In the genomic region with DNA sequence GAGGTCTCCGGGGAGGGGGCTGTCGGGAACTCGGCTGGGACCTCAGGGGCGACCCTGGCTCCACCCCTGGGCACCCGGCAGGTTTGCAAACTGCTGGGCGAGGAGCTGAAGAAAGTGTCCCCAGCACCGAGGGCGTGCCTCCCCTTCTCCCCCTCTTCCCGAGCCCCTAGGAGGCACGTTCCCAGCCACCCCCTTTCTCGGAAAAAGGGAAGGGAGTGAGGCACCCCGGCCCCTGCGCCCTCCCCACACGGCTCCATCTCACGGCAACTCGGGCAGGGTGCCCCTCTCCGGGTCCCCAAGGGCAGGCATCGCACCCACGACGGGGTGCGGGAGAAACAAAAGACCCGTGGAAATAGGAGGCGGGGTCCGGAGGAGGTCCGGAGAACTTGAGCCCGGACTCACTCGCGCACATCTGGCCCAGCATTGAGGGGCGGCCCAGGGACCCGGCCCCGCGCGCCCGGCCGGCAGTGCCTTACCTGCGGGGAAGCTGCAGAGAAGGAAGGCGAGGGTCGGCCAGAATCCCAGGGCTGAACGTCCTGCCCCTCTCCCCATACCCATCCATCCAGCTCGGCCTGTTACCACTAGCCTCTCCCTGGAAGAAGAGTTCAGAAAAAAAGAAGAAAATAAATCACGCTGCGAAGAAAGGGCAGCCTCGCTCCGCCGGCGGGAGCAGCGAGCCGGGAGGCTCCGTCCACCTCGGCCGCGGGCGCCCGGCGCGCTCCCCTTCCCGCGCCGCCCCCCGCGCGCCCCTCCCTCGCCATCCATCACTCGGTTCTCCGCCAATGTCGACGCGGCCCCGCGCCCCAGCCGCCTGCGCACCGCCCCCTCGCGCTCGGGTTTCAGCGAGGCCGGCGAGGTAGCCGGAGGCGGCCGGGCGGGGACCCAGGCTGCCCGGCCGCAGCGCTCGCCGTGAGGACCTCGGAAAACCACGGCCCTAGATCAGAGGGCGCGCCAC, we compare ENCODE assay signal across 9 cellular contexts. TPM values are rescaled to one million over a fixed set of nuclear protein-coding genes. Genes with fewer than 3 reads are reported as not detected.
DNase-seq lines count a peak whose midpoint lies in the region; ATAC-seq and TF ChIP-seq lines count a peak whose summit lies in the region.
"Had no signal": no experiment of that assay in that cellular context is flagged by ENCODE, and none has a peak within 500 bp of the region (broad histone marks: within the 10 kb centered on the region; RNA-seq: fewer than 3 reads in every experiment).

No MANE protein-coding gene starts in this region.

- H3K27ac Mint-ChIP-seq in brain: peak overlapping the region; percentile 93 to 97 (median 95)

- H3K36me3 ChIP-seq in iPS-18a (ENCODE audit: control insufficient read depth, low read depth, low read length): no peaks in the 10 kb centered on the region

- no peak for TF ChIP-seq CTCF in brain (conservative IDR thresholded peaks at IDR 0.05)

- peak; percentile 80 for ATAC-seq in sciatic nerve
- ATAC-seq in HG03025 (IDR thresholded peaks at IDR 0.05; ENCODE audit: low FRiP score, unreplicated experiment): no peak

- no peak overlapping the region for H3K27ac ChIP-seq in iPS-18a (ENCODE audit: low read length)

- peaks cover 9% of the 10 kb centered on the region for H3K27me3 Mint-ChIP-seq in brain

- no peaks in the 10 kb centered on the region for H3K9me3 ChIP-seq in iPS-18a (ENCODE audit: control insufficient read depth, low read depth, low read length)

- peaks cover 91% of the 10 kb centered on the region for H3K4me1 Mint-ChIP-seq in brain

- H3K27me3 ChIP-seq in iPS-18a (ENCODE audit: control insufficient read depth, insufficient read depth, low read length): peaks cover 21% of the 10 kb centered on the region

- H3K36me3 Mint-ChIP-seq in brain: peaks cover 40% of the 10 kb centered on the region

- H3K4me1 ChIP-seq in iPS-18a (ENCODE audit: control insufficient read depth, low read depth, low read length): peaks cover 35% of the 10 kb centered on the region

- peak overlapping the region; percentile 76 for H3K9ac ChIP-seq in iPS-18a (ENCODE audit: low read length)

- intact Hi-C loops in sciatic nerve (cut with DNase I): no loop called here

- peak; percentile 45 for DNase-seq in EL
- peak; percentile 33 to 56 for DNase-seq in NCI-H1930 (lab: John Stamatoyannopoulos, UW)
- DNase-seq in sciatic nerve (ENCODE audit: low spot score): peak; percentile 92
- no peak for DNase-seq in stimulated activated naive CD4-positive, alpha-beta T cell treated with Interleukin-2 at 50 U/mL for 16 hours (lab: John Stamatoyannopoulos, UW)
- no peak for DNase-seq in activated CD4-positive, alpha-beta T cell treated with anti-CD3 and anti-CD28 coated beads for 48 hours

- peak overlapping the region; percentile 96 for H3K4me3 ChIP-seq in iPS-18a (ENCODE audit: low read length)

- H3K4me3 Mint-ChIP-seq in brain: peak overlapping the region; percentile 92 to 99 (median 93)

- peaks cover 0 to 3% (median 0%) of the 10 kb centered on the region in 5 experiments for H3K9me3 Mint-ChIP-seq in brain

RNA-seq across cellular contexts. Expression of a gene that starts 16.3 kb away (rescaled TPM):
- 57.8 TPM for polyA plus RNA-seq in brain (ENCODE audit: insufficient read depth, low read depth, low replicate concordance)
- 47.1 TPM for total RNA-seq in sciatic nerve
- total RNA-seq: T-helper 1 cell treated with Interleukin-12 subunit alpha and Interleukin-12 subunit beta and Interleukin-4 antibody, amounts not matched to agents 30 ng/mL and 1 ng/mL, for 36 hours had no signal

Comparison
In these comparisons a context has a peak if more than half of its experiments do, and no peak if none do; other contexts are left out.
1. DNase-seq: peak in EL (single experiment), NCI-H1930 (2 of 2) and sciatic nerve (single experiment); none in stimulated activated naive CD4-positive, alpha-beta T cell treated with Interleukin-2 at 50 U/mL for 16 hours (single experiment) and activated CD4-positive, alpha-beta T cell treated with anti-CD3 and anti-CD28 coated beads for 48 hours (single experiment).